Comparison of ENCODE assay signal across 2 cellular contexts in the genomic region with DNA sequence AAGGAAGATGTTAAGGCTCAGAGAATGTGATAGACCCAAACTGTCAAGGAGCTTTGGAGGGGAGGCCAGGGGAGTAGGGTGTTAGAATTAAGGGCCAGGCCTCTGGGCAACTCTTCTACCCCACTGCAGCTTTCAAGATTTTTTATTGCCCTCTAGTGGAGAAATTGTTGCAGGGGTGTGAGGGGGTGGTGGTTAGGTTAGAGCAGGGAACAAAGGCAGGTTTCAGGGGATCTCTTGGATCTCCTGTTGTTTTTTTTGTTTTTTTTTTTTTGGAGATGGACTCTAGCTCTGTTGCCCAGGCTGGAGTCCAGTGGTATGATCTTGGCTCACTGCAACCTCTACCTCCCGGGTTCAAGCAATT.
TF ChIP-seq lines count a peak whose summit lies in the region.

No MANE protein-coding gene starts in this region.

TF ChIP-seq in HEK293, 187 proteins besides CTCF, POLR2A, EP300 and RAD21 (continued from another document):
- TF ChIP-seq, protein P1, sequence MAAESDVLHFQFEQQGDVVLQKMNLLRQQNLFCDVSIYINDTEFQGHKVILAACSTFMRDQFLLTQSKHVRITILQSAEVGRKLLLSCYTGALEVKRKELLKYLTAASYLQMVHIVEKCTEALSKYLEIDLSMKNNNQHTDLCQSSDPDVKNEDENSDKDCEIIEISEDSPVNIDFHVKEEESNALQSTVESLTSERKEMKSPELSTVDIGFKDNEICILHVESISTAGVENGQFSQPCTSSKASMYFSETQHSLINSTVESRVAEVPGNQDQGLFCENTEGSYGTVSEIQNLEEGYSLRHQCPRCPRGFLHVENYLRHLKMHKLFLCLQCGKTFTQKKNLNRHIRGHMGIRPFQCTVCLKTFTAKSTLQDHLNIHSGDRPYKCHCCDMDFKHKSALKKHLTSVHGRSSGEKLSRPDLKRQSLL (tag by site-specific recombination; IDR thresholded peaks at IDR 0.05) = no peak
- TF ChIP-seq WT1 (tag by site-specific recombination; IDR thresholded peaks at IDR 0.05) = 0 out of 2 replicates have a peak, but pooled peaks have one; percentile 10
- 0 out of 2 replicates have a peak, but pooled peaks have one; percentile 8 for TF ChIP-seq KLF9 (tag by site-specific recombination; IDR thresholded peaks at IDR 0.05; ENCODE audit: low read depth)
- TF ChIP-seq KLF8 (tag by site-specific recombination; IDR thresholded peaks at IDR 0.05) = no peak

TF ChIP-seq in HepG2, 621 proteins besides CTCF, POLR2A, EP300 and RAD21 (continued from another document):
- TF ChIP-seq STAG1 (CRISPR knock-in tag; IDR thresholded peaks at IDR 0.05) = peak; percentile 43
- TF ChIP-seq SOX6 (IDR thresholded peaks at IDR 0.05) = no peak
- peak; percentile 22; the same call in 1 of the 2 replicates for TF ChIP-seq SOX6 (CRISPR knock-in tag; IDR thresholded peaks at IDR 0.05)
